In genomic region chr2:58541511-58541910, GRCh38 we compare ENCODE assay signal across 27 cellular contexts.
DNase-seq lines count a peak whose midpoint lies in the region; TF ChIP-seq lines count a peak whose summit lies in the region.
"Had no signal": no experiment of that assay in that cellular context is flagged by ENCODE, and none has a peak within 500 bp of the region (broad histone marks: within the 10 kb centered on the region; RNA-seq: fewer than 3 reads in every experiment).

No MANE protein-coding gene starts in this region.

- H3K27me3 Mint-ChIP-seq in neural progenitor cell (ENCODE audit: insufficient read depth, low read depth): no peaks in the 10 kb centered on the region
- H3K27me3 Mint-ChIP-seq: activated CD4-positive, alpha-beta T cell treated with anti-CD3 and anti-CD28 coated beads for 36 hours had no signal

- H3K4me1 ChIP-seq in ES-I3 (ENCODE audit: insufficient read depth, low read length): peaks cover 50% of the 10 kb centered on the region
- H3K4me1 ChIP-seq in iPS DF 6.9 (ENCODE audit: control insufficient read depth, insufficient read depth, low read length): peaks cover 3% of the 10 kb centered on the region; the same call in 1 of the 2 replicates
- peaks cover 60% of the 10 kb centered on the region for H3K4me1 ChIP-seq in neural progenitor cell
- H3K4me1 ChIP-seq: gastrocnemius medialis, prostate gland, uterus had no signal

- H3K9me3 ChIP-seq in ES-I3 (ENCODE audit: control insufficient read depth, insufficient read depth, low read length) (no peaks in the 10 kb centered on the region), WERI-Rb-1 (ENCODE audit: severe bottlenecking) (no peaks in the 10 kb centered on the region), iPS DF 6.9 (ENCODE audit: control insufficient read depth, insufficient read depth, low read length) (no peaks in the 10 kb centered on the region), neural progenitor cell (ENCODE audit: low read depth) (no peaks in the 10 kb centered on the region)
- H3K9me3 ChIP-seq: gastrocnemius medialis, prostate gland, SJSA1, uterus had no signal

- no peaks in the 10 kb centered on the region for H3K27me3 ChIP-seq in WERI-Rb-1 (ENCODE audit: insufficient read depth, low read depth, severe bottlenecking)
- H3K27me3 ChIP-seq in iPS DF 6.9 (ENCODE audit: control insufficient read depth, insufficient read depth, low read length): no peaks in the 10 kb centered on the region
- no peaks in the 10 kb centered on the region for H3K27me3 ChIP-seq in neural progenitor cell
- H3K27me3 ChIP-seq: SJSA1, uterus had no signal

- H3K9ac ChIP-seq in ES-I3 (ENCODE audit: low read depth, low read length): peak overlapping the region; percentile 21; the same call in 1 of the 2 replicates
- no peak overlapping the region for H3K9ac ChIP-seq in neural progenitor cell

- H3K9me3 Mint-ChIP-seq in neural progenitor cell: no peaks in the 10 kb centered on the region

- H3K36me3 ChIP-seq in ES-I3 (ENCODE audit: insufficient read depth, low read length): no peaks in the 10 kb centered on the region
- no peaks in the 10 kb centered on the region for H3K36me3 ChIP-seq in WERI-Rb-1
- H3K36me3 ChIP-seq in iPS DF 6.9 (ENCODE audit: control insufficient read depth, insufficient read depth, low read length): no peaks in the 10 kb centered on the region
- H3K36me3 ChIP-seq in neural progenitor cell: no peaks in the 10 kb centered on the region
- H3K36me3 ChIP-seq: gastrocnemius medialis, prostate gland, SJSA1, uterus had no signal

- H3K4me2 ChIP-seq in neural progenitor cell: peak overlapping the region; percentile 98

- no peak overlapping the region for H3K27ac Mint-ChIP-seq in neural progenitor cell
- H3K27ac Mint-ChIP-seq: activated CD4-positive, alpha-beta T cell treated with anti-CD3 and anti-CD28 coated beads for 36 hours had no signal

- peaks cover 34% of the 10 kb centered on the region for H3K4me1 Mint-ChIP-seq in neural progenitor cell
- H3K4me1 Mint-ChIP-seq: activated CD4-positive, alpha-beta T cell treated with anti-CD3 and anti-CD28 coated beads for 36 hours had no signal

- peak overlapping the region; percentile 47 for H2AFZ ChIP-seq in neural progenitor cell (replicated peaks)

- H3K4me3 ChIP-seq in WERI-Rb-1 (ENCODE audit: low read depth, low read length): no peak overlapping the region
- H3K4me3 ChIP-seq in iPS DF 6.9 (ENCODE audit: low read length): no peak overlapping the region
- H3K4me3 ChIP-seq in neural progenitor cell: peak overlapping the region; percentile 47
- H3K4me3 ChIP-seq: gastrocnemius medialis, prostate gland, SJSA1, uterus had no signal

- H4K20me1 ChIP-seq in neural progenitor cell (ENCODE audit: low read depth): no peaks in the 10 kb centered on the region

- peak overlapping the region; percentile 64 for H3K4me3 Mint-ChIP-seq in neural progenitor cell
- H3K4me3 Mint-ChIP-seq: activated CD4-positive, alpha-beta T cell treated with anti-CD3 and anti-CD28 coated beads for 36 hours had no signal

- peaks cover 21% of the 10 kb centered on the region for H3F3A ChIP-seq in neural progenitor cell (ENCODE audit: low read depth)

- H3K79me2 ChIP-seq in neural progenitor cell (ENCODE audit: low read depth): no peaks in the 10 kb centered on the region

- H3K27ac ChIP-seq in WERI-Rb-1 (no peak overlapping the region), iPS DF 6.9 (ENCODE audit: low read length) (peak overlapping the region; percentile 46), neural progenitor cell (peak overlapping the region; percentile 91)
- H3K27ac ChIP-seq: C4-2B, gastrocnemius medialis, HL-60, prostate gland, SJSA1, uterus had no signal

- DNase-seq in WERI-Rb-1 (peak; percentile 30), iPS DF 6.9 (ENCODE audit: low read depth, low spot score) (no peak), neural progenitor cell (ENCODE audit: low spot score) (peak; percentile 45), foreskin melanocyte (no peak), NOMO-1 treated with dmso at 0.1 percent for 144 hours (lab: John Stamatoyannopoulos, UW; ENCODE audit: unreplicated experiment) (no peak), T1000 (lab: John Stamatoyannopoulos, UW) (no peak), inferior parietal cortex (ENCODE audit: extremely low spot score) (no peak)
- DNase-seq: activated CD4-positive, alpha-beta T cell treated with anti-CD3 and anti-CD28 coated beads for 36 hours; activated CD8-positive, alpha-beta memory T cell treated with anti-CD3 and anti-CD28 coated beads for 24 hours; activated effector memory CD4-positive, alpha-beta T cell treated with anti-CD3 and anti-CD28 coated beads, Interleukin-2, amount 50 U/mL, for 16 hours; central memory CD4-positive, alpha-beta T cell; dermis blood vessel endothelial cell; gastrocnemius medialis; IMR-90; NCI-H1105; NCI-H2029 treated with DMSO at 0.1 percent for 48 hours; NCI-H345; NCI-H774; stimulated activated CD4-positive, alpha-beta T cell treated with anti-CD3 and anti-CD28 coated beads, Interleukin-15, amount 100 ng/mL, for 24 hours; stimulated activated naive CD4-positive, alpha-beta T cell; T-helper 1 cell; uterus had no signal

- no CpG with 5 or more reads among the region's 7 CpGs for WGBS in iPS DF 6.9 (ENCODE audit: insufficient coverage, insufficient read length)

- H3K36me3 Mint-ChIP-seq in neural progenitor cell: no peaks in the 10 kb centered on the region

- TF ChIP-seq CTCF in WERI-Rb-1 (IDR thresholded peaks at IDR 0.05; ENCODE audit: low read depth, low read length) (no peak), neural progenitor cell (IDR thresholded peaks at IDR 0.05) (no peak)

Comparison
In these comparisons a context has a peak if more than half of its experiments do, and no peak if none do; other contexts are left out.
1. DNase-seq: peak in WERI-Rb-1 (single experiment) and neural progenitor cell (single experiment); none in iPS DF 6.9 (single experiment), foreskin melanocyte (single experiment), NOMO-1 treated with dmso at 0.1 percent for 144 hours (single experiment), T1000 (single experiment) and inferior parietal cortex (single experiment).